In genomic region chr1:237913345-237913744, GRCh38 we compare ENCODE assay signal across 20 cellular contexts. TPM values are rescaled to one million over a fixed set of nuclear protein-coding genes. Genes with fewer than 3 reads are reported as not detected.
"Had no signal": no experiment of that assay in that cellular context is flagged by ENCODE, and none has a peak within 500 bp of the region (broad histone marks: within the 10 kb centered on the region; RNA-seq: fewer than 3 reads in every experiment).

No MANE protein-coding gene starts in this region.

- H3K27me3 ChIP-seq: heart left ventricle, neutrophil, ovary, thyroid gland had no signal

- H3K4me3 ChIP-seq: heart left ventricle, ovary, prostate gland, thyroid gland had no signal

- H3K9me3 ChIP-seq: ovary, prostate gland, thyroid gland had no signal

- H3K4me1 ChIP-seq: heart left ventricle, prostate gland, thyroid gland had no signal

- DNase-seq: activated CD4-positive, alpha-beta T cell treated with anti-CD3 and anti-CD28 coated beads for 1 hour; activated CD4-positive, alpha-beta T cell treated with anti-CD3 and anti-CD28 coated beads, Interleukin-2, amount 50 U/mL, for 1 hour; activated CD8-positive, alpha-beta T cell treated with anti-CD3 and anti-CD28 coated beads, Interleukin-2, amount 10 ng/mL, durations not matched to agents 7 days and 5 days; aorta; caudate nucleus; effector CD4-positive, alpha-beta T cell; heart left ventricle; left colon; ovary; stimulated activated CD4-positive, alpha-beta T cell treated with anti-CD3 and anti-CD28 coated beads, Interleukin-4, amount 100 ng/mL, for 24 hours; substantia nigra; thyroid gland had no signal

- H3K27ac ChIP-seq: heart left ventricle, neutrophil, ovary, prostate gland, thyroid gland had no signal

- ATAC-seq: activated CD8-positive, alpha-beta T cell treated with anti-CD3 and anti-CD28 coated beads, Interleukin-2, amount 10 ng/mL, durations not matched to agents 7 days and 5 days; activated naive CD4-positive, alpha-beta T cell treated with anti-CD3 and anti-CD28 coated beads, Interleukin-2, amount 50 U/mL, for 72 hours; heart left ventricle; left colon had no signal

- H3K36me3 ChIP-seq: heart left ventricle, neutrophil, ovary, prostate gland, thyroid gland had no signal

RNA-seq across cellular contexts. Expression of gene ZP4, which starts 22.6 kb away (rescaled TPM):
- total RNA-seq: activated CD8-positive, alpha-beta T cell treated with anti-CD3 and anti-CD28 coated beads, Interleukin-2, amount 10 ng/mL, durations not matched to agents 7 days and 5 days; activated naive CD4-positive, alpha-beta T cell treated with anti-CD3 and anti-CD28 coated beads, Interleukin-2, amount 50 U/mL, for 72 hours; aorta; epithelial cell of proximal tubule; fibroblast of villous mesenchyme; heart left ventricle; left colon; lower leg skin; myocyte; ovary; prostate gland; thyroid gland; ureter had no signal
